Comparison of ENCODE assay signal across 26 cellular contexts in genomic region chr10:119781498-119781897, GRCh38. TPM values are rescaled to one million over a fixed set of nuclear protein-coding genes. Genes with fewer than 3 reads are reported as not detected.
DNase-seq lines count a peak whose midpoint lies in the region; ATAC-seq, FAIRE-seq and TF ChIP-seq lines count a peak whose summit lies in the region.
"Had no signal": no experiment of that assay in that cellular context is flagged by ENCODE, and none has a peak within 500 bp of the region (broad histone marks: within the 10 kb centered on the region; RNA-seq: fewer than 3 reads in every experiment).

No MANE protein-coding gene starts in this region.

- FAIRE-seq in GM12878 (lab: Jason Lieb, UNC), result no peak
- no peak for FAIRE-seq in frontal cortex (lab: Jason Lieb, UNC)
- FAIRE-seq: A549, GM12891 had no signal

- in situ Hi-C loops in GM12878 (cut with MboI), result no loop called here

- H2AFZ ChIP-seq in GM12878 (ENCODE audit: control insufficient read depth, low read depth, low read length), result no peak overlapping the region

- POLR2A ChIA-PET in A673 (lab: Charles Lee; ENCODE audit: low non-redundant PET), result no interaction called here
- POLR2A ChIA-PET in WTC11 (lab: Charles Lee), result no interaction called here
- POLR2A ChIA-PET in GM12878 (lab: Charles Lee), result interaction anchor here (1.0 to 1.5 kb wide), 3 partner anchors 9 to 18 kb away, joined by 3 to 8 read pairs (median 4); no protein-coding TSS in a partner anchor

- H3K4me3 ChIP-seq in A673 (ENCODE audit: low read depth, low read length, poor library complexity, severe bottlenecking), result no peak overlapping the region
- no peak overlapping the region for H3K4me3 ChIP-seq in BLaER1 treated with 17β-estradiol and CSF1 and Interleukin-3, amounts not matched to agents 10 nM and 100 nM
- H3K4me3 ChIP-seq in GM12878, result no peak overlapping the region
- H3K4me3 ChIP-seq: A549 had no signal

- BruUV-seq in A673 (replicated peaks; lab: Mats Ljungman, UMichigan), result no TSS peak
- no TSS peak for BruUV-seq in GM12878 (replicated peaks; lab: Mats Ljungman, UMichigan)

- H3K4me2 ChIP-seq in BLaER1 treated with 17β-estradiol and CSF1 and Interleukin-3, amounts not matched to agents 10 nM and 100 nM, result peak overlapping the region in 7 of 11 experiments; percentile 8 to 80 (median 71); a peak in 10 of 22 replicates
- no peak overlapping the region for H3K4me2 ChIP-seq in GM12878 (ENCODE audit: control insufficient read depth, insufficient read depth)
- H3K4me2 ChIP-seq: A549 had no signal

- intact Hi-C loops in A673 (cut with micrococcal nuclease; ENCODE audit: unreplicated experiment), result no loop called here
- intact Hi-C loops in GM12878 (cut with micrococcal nuclease; ENCODE audit: unreplicated experiment), result no loop called here

- H3K4me1 Mint-ChIP-seq in WTC11 (peaks cover 24% of the 10 kb centered on the region), HFFc6 (ENCODE audit: low read depth) (peaks cover 50% of the 10 kb centered on the region)

- H3K79me2 ChIP-seq in GM12878 (ENCODE audit: control insufficient read depth, insufficient read depth, low read length), result no peaks in the 10 kb centered on the region

- peak overlapping the region; percentile 54; the same call in 1 of the 2 replicates for H3K27ac Mint-ChIP-seq in WTC11
- no peak overlapping the region for H3K27ac Mint-ChIP-seq in HFFc6
- H3K27ac Mint-ChIP-seq: CD14-positive monocyte; CD4-positive, alpha-beta memory T cell had no signal

- no peaks in the 10 kb centered on the region for H3K27me3 Mint-ChIP-seq in WTC11 (ENCODE audit: low read depth)
- H3K27me3 Mint-ChIP-seq in HFFc6 (ENCODE audit: insufficient read depth), result no peaks in the 10 kb centered on the region; the same call in 1 of the 2 replicates
- H3K27me3 Mint-ChIP-seq: CD4-positive, alpha-beta memory T cell; CD4-positive, CD25-positive, alpha-beta regulatory T cell; CD8-positive, alpha-beta memory T cell had no signal

- no peak for TF ChIP-seq RAD21 in GM12878 (IDR thresholded peaks at IDR 0.05; ENCODE audit: insufficient read depth, low read depth, low read length)

- H3K9me3 ChIP-seq in A673 (ENCODE audit: low read depth, low read length, poor library complexity, severe bottlenecking), result no peaks in the 10 kb centered on the region
- peaks cover 7 to 21% (median 15%) of the 10 kb centered on the region in 11 experiments; a peak in 20 of 22 replicates for H3K9me3 ChIP-seq in BLaER1 treated with 17β-estradiol and CSF1 and Interleukin-3, amounts not matched to agents 10 nM and 100 nM (replicated peaks in 1 of 11)
- no peaks in the 10 kb centered on the region for H3K9me3 ChIP-seq in GM12878 (replicated peaks; ENCODE audit: control insufficient read depth, insufficient read depth, low read length)
- H3K9me3 ChIP-seq: A549, BE2C had no signal

- H3K9me3 Mint-ChIP-seq in WTC11, result no peaks in the 10 kb centered on the region
- no peaks in the 10 kb centered on the region for H3K9me3 Mint-ChIP-seq in HFFc6
- H3K9me3 Mint-ChIP-seq: CD4-positive, alpha-beta memory T cell; CD4-positive, CD25-positive, alpha-beta regulatory T cell; CD8-positive, alpha-beta memory T cell had no signal

- peaks cover 0 to 6% (median 0%) of the 10 kb centered on the region in 11 experiments; a peak in 3 of 22 replicates for H4K20me1 ChIP-seq in BLaER1 treated with 17β-estradiol and CSF1 and Interleukin-3, amounts not matched to agents 10 nM and 100 nM
- no peaks in the 10 kb centered on the region for H4K20me1 ChIP-seq in GM12878 (ENCODE audit: control insufficient read depth, insufficient read depth)

- no peak for ATAC-seq in WTC11
- ATAC-seq in GM12878, result peak; percentile 13; the same call in 2 of the 3 replicates
- ATAC-seq in GM19023 (IDR thresholded peaks at IDR 0.05; ENCODE audit: unreplicated experiment), result no peak
- ATAC-seq: A549 had no signal

- no peaks in the 10 kb centered on the region for H3K27me3 ChIP-seq in A673 (replicated peaks; ENCODE audit: insufficient read depth, low read depth, low read length, poor library complexity)
- no peaks in the 10 kb centered on the region for H3K27me3 ChIP-seq in BLaER1 treated with 17β-estradiol and CSF1 and Interleukin-3, amounts not matched to agents 10 nM and 100 nM
- H3K27me3 ChIP-seq in GM12878 (replicated peaks in 1 of 2; ENCODE audit: control insufficient read depth in 2 of 2, insufficient read depth in 2 of 2, low read length in 1 of 2), result no peaks in the 10 kb centered on the region
- H3K27me3 ChIP-seq: BE2C had no signal

- no peak overlapping the region for H3K4me3 Mint-ChIP-seq in WTC11
- H3K4me3 Mint-ChIP-seq in HFFc6, result no peak overlapping the region
- H3K4me3 Mint-ChIP-seq: CD4-positive, alpha-beta memory T cell; CD4-positive, CD25-positive, alpha-beta regulatory T cell; CD8-positive, alpha-beta memory T cell had no signal

- CTCF ChIA-PET in A673 (lab: Charles Lee) (no interaction called here), WTC11 (lab: Charles Lee) (interaction anchor here (1.1 to 2.3 kb wide), 2 partner anchors 31 to 94 kb away, joined by 3 to 10 read pairs; no protein-coding TSS in a partner anchor), GM12878 (lab: Yijun Ruan, JAX) (interaction anchor here (1.0 to 3.5 kb wide), 5 partner anchors 9 to 94 kb away, joined by 3 to 19 read pairs (median 7); no protein-coding TSS in a partner anchor)

- H3K36me3 ChIP-seq in A673 (ENCODE audit: insufficient read depth, low read length, poor library complexity, severe bottlenecking), result no peaks in the 10 kb centered on the region
- H3K36me3 ChIP-seq in BLaER1 treated with 17β-estradiol and CSF1 and Interleukin-3, amounts not matched to agents 10 nM and 100 nM, result peaks cover 3 to 26% (median 19%) of the 10 kb centered on the region in 11 experiments; a peak in 15 of 22 replicates
- H3K36me3 ChIP-seq in GM12878 (ENCODE audit: control insufficient read depth in 2 of 2, insufficient read depth in 2 of 2, low read length in 1 of 2), result no peaks in the 10 kb centered on the region; a peak in 2 of 4 replicates
- H3K36me3 ChIP-seq: BE2C had no signal

- TF ChIP-seq CTCF in A673 (conservative IDR thresholded peaks at IDR 0.05; ENCODE audit: low read depth, low read length) (no peak), WTC11 (IDR thresholded peaks at IDR 0.05) (no peak), GM12878 (IDR thresholded peaks at IDR 0.05 in 2 of 3, conservative IDR thresholded peaks at IDR 0.05 in 1 of 3; ENCODE audit: control insufficient read depth in 2 of 3, extremely low read depth in 1 of 3, insufficient read depth in 1 of 3, low read depth in 3 of 3, low read length in 3 of 3) (no peak), HFFc6 (IDR thresholded peaks at IDR 0.05) (no peak)

- no peak for TF ChIP-seq POLR2A in GM12878 (IDR thresholded peaks at IDR 0.05; ENCODE audit: low read depth, low read length)

- H3K36me3 Mint-ChIP-seq in WTC11 (no peaks in the 10 kb centered on the region), HFFc6 (ENCODE audit: low read depth) (peaks cover 7% of the 10 kb centered on the region; the same call in 1 of the 2 replicates)

- RAD21 ChIA-PET in GM12878 (lab: Charles Lee; ENCODE audit: unreplicated experiment), result interaction anchor here (0.6 to 1.4 kb wide), 5 partner anchors 30 to 94 kb away, joined by 3 to 5 read pairs (median 3); no protein-coding TSS in a partner anchor

- WGBS in GM12878 (ENCODE audit: insufficient coverage, insufficient replicate concordance, low lambda C conversion rate, missing lambda C conversion rate), result 0% methylated on average over 2 of the region's 2 CpGs

- peaks cover 44% of the 10 kb centered on the region for H3K4me1 ChIP-seq in A673 (ENCODE audit: insufficient read depth, low read length, poor library complexity, severe bottlenecking)
- H3K4me1 ChIP-seq in BLaER1 treated with 17β-estradiol and CSF1 and Interleukin-3, amounts not matched to agents 10 nM and 100 nM, result peaks cover 36 to 55% (median 53%) of the 10 kb centered on the region in 10 experiments
- H3K4me1 ChIP-seq in GM12878 (ENCODE audit: control insufficient read depth, insufficient read depth, low read length), result peaks cover 14% of the 10 kb centered on the region

- H3K27ac ChIP-seq in A673 (ENCODE audit: low read depth, low read length, poor library complexity, severe bottlenecking), result no peak overlapping the region
- H3K27ac ChIP-seq in BLaER1 treated with 17β-estradiol and CSF1 and Interleukin-3, amounts not matched to agents 10 nM and 100 nM, result no peak overlapping the region; a peak in 1 of 22 replicates
- no peak overlapping the region for H3K27ac ChIP-seq in GM12878 (ENCODE audit: control insufficient read depth, insufficient read depth)
- H3K27ac ChIP-seq: 22Rv1, A549 had no signal

- peak; percentile 26 for DNase-seq in A673 (ENCODE audit: low spot score)
- DNase-seq in WTC11 (ENCODE audit: low spot score), result no peak
- no peak for DNase-seq in GM12878 (ENCODE audit: low read depth, low spot score)
- no peak for DNase-seq in HFFc6
- no peak for DNase-seq in activated CD4-positive, CD25-positive, alpha-beta regulatory T cell (lab: John Stamatoyannopoulos, UW)
- no peak for DNase-seq in frontal cortex (ENCODE audit: low spot score in 2 of 2)
- DNase-seq: ACHN; BE2C; C1 segment of cervical spinal cord; CD4-positive, alpha-beta memory T cell; CD4-positive, CD25-positive, alpha-beta regulatory T cell; CD8-positive, alpha-beta memory T cell; COR-L47; DMS 273 treated with DMSO at 0.1 percent for 48 hours; DMS153; DMS53; DMS79; DND-41; EL; GDM1 had no signal

- no peak overlapping the region for H3K9ac ChIP-seq in BLaER1 treated with 17β-estradiol and CSF1 and Interleukin-3, amounts not matched to agents 10 nM and 100 nM
- no peak overlapping the region for H3K9ac ChIP-seq in GM12878 (ENCODE audit: control insufficient read depth, insufficient read depth, low read length)

- TF ChIP-seq EP300 in GM12878 (IDR thresholded peaks at IDR 0.05; ENCODE audit: borderline replicate concordance in 1 of 2, control insufficient read depth in 1 of 2, low read depth in 2 of 2, low read length in 2 of 2), result no peak

- SMC1A ChIA-PET in GM12878 (lab: Charles Lee; ENCODE audit: uncharacterized antibody, unreplicated experiment), result interaction anchor here (0.6 to 3.7 kb wide), 14 partner anchors 9 to 90 kb away, joined by 3 to 20 read pairs (median 5); no protein-coding TSS in a partner anchor

RNA-seq across cellular contexts. Expression of gene INPP5F, which starts 55.6 kb away (rescaled TPM):
- 20.0 and 22.0 TPM in 2 replicates for total RNA-seq in A673 (2021)
- total RNA-seq in WTC11 (2021), result 79.3 to 83.3 TPM (median 80.6 TPM) in 3 replicates
- 249 and 251 TPM in 2 replicates for total RNA-seq in GM12878 (2013; cell fraction: nucleolus; rRNA removed)
- 28.0 and 34.6 TPM in 2 replicates for total RNA-seq in GM12878 (2014; rRNA removed)
- 35.1 and 39.7 TPM in 2 replicates for total RNA-seq in GM12878 (2014; rRNA removed; fragmentation: Illumina TruSeq; extraction: Trizol)
- 36.3 and 39.9 TPM in 2 replicates for total RNA-seq in GM12878 (2021)
- polyA plus RNA-seq in GM12878 (2011; ENCODE audit: low read depth), result 8.8 TPM
- polyA plus RNA-seq in GM12878 (2011; rRNA removed), result 49.3 and 64.4 TPM in 2 replicates
- polyA plus RNA-seq in GM12878 (2011; cell fraction: cytosol; rRNA removed), result 18.1 and 23.9 TPM in 2 replicates
- polyA plus RNA-seq in GM12878 (2011; cell fraction: nucleus; rRNA removed), result 50.6 and 53.1 TPM in 2 replicates
- 10.9 and 11.1 TPM in 2 replicates for polyA plus RNA-seq in GM12878 (2012)
- 39.8 and 50.4 TPM in 2 replicates for polyA plus RNA-seq in GM12878 (2014; fragmentation: Illumina TruSeq; extraction: Trizol)
- polyA plus RNA-seq in GM12878 (2014; fragmentation: Nextera tagmentation; extraction: Ambion mirVana), result 10 to 100 TPM in 1 of 2 experiments, 1 to 10 TPM in 1; 6.0 to 13.4 TPM
- polyA plus RNA-seq in GM12878 (2014; rRNA removed), result 29.6 and 33.5 TPM in 2 replicates
- polyA plus RNA-seq in GM12878 (2016; fragmentation: Nextera tagmentation; extraction: Ambion mirVana), result 10 to 100 TPM; 32.7 to 41.0 TPM
- polyA minus RNA-seq in GM12878 (2011; rRNA and poly(A)+ RNA removed), result 33.3 and 49.1 TPM in 2 replicates
- polyA minus RNA-seq in GM12878 (2011; cell fraction: cytosol; rRNA and poly(A)+ RNA removed), result 15.9 and 17.7 TPM in 2 replicates
- 51.6 and 81.8 TPM in 2 replicates for polyA minus RNA-seq in GM12878 (2011; cell fraction: nucleus; rRNA and poly(A)+ RNA removed)
- total RNA-seq in HFFc6 (2021; fragmentation: NEBNext Ultra II Directional; extraction: Animal tissue kit (Norgen Biotek cat#: 25700)), result 10 to 100 TPM in 5 of 6 experiments, 1 to 10 TPM in 1; 8.7 to 12.8 (median 12.5) TPM
- 212 TPM for total RNA-seq in frontal cortex
